ENCODE assay signal across 1 cellular context in the genomic region with DNA sequence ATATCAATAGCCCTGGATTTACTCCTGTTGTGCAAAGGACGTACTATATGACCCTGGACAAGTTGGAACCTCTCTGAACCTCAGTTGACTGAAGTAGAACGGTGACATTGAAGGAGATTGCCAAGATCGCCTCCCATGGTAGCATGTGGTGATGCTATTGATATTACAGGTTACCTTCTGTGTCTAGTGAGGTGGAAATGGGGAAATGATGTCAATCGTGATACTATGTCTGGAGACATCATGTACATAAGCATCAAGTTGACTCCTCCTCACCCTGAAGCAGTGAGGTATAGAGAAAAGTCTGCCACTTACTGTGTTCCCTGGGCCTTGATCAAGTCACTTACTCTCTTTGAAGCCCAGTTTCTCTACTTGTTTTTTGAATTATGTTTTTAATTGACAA.
TF ChIP-seq lines count a peak whose summit lies in the region.

No MANE protein-coding gene starts in this region.

TF ChIP-seq in HepG2, 621 proteins besides CTCF, POLR2A, EP300 and RAD21 (continued from another document):
- TF ChIP-seq, protein P1, sequence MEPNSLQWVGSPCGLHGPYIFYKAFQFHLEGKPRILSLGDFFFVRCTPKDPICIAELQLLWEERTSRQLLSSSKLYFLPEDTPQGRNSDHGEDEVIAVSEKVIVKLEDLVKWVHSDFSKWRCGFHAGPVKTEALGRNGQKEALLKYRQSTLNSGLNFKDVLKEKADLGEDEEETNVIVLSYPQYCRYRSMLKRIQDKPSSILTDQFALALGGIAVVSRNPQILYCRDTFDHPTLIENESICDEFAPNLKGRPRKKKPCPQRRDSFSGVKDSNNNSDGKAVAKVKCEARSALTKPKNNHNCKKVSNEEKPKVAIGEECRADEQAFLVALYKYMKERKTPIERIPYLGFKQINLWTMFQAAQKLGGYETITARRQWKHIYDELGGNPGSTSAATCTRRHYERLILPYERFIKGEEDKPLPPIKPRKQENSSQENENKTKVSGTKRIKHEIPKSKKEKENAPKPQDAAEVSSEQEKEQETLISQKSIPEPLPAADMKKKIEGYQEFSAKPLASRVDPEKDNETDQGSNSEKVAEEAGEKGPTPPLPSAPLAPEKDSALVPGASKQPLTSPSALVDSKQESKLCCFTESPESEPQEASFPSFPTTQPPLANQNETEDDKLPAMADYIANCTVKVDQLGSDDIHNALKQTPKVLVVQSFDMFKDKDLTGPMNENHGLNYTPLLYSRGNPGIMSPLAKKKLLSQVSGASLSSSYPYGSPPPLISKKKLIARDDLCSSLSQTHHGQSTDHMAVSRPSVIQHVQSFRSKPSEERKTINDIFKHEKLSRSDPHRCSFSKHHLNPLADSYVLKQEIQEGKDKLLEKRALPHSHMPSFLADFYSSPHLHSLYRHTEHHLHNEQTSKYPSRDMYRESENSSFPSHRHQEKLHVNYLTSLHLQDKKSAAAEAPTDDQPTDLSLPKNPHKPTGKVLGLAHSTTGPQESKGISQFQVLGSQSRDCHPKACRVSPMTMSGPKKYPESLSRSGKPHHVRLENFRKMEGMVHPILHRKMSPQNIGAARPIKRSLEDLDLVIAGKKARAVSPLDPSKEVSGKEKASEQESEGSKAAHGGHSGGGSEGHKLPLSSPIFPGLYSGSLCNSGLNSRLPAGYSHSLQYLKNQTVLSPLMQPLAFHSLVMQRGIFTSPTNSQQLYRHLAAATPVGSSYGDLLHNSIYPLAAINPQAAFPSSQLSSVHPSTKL (CRISPR knock-in tag; IDR thresholded peaks at IDR 0.05) = no peak
- no peak for TF ChIP-seq NCOR1 (IDR thresholded peaks at IDR 0.05; ENCODE audit: borderline replicate concordance, low read length)
- TF ChIP-seq TEAD2 (CRISPR knock-in tag; IDR thresholded peaks at IDR 0.05) = no peak
- no peak for TF ChIP-seq GABPB1 (CRISPR knock-in tag; IDR thresholded peaks at IDR 0.05)
- TF ChIP-seq ZNF562 (CRISPR knock-in tag; IDR thresholded peaks at IDR 0.05; ENCODE audit: borderline replicate concordance) = no peak
- TF ChIP-seq, protein P2, sequence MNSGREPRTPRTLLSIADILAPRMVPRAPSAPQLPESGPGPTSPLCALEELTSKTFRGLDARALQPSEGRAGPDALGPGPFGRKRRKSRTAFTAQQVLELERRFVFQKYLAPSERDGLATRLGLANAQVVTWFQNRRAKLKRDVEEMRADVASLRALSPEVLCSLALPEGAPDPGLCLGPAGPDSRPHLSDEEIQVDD (CRISPR knock-in tag; IDR thresholded peaks at IDR 0.05; ENCODE audit: borderline replicate concordance) = no peak
